ENCODE assay signal across 9 cellular contexts in genomic region chr6:108838101-108838717, GRCh38. TPM values are rescaled to one million over a fixed set of nuclear protein-coding genes. Genes with fewer than 3 reads are reported as not detected.
DNase-seq lines count a peak whose midpoint lies in the region; ATAC-seq, FAIRE-seq and TF ChIP-seq lines count a peak whose summit lies in the region.
"Had no signal": no experiment of that assay in that cellular context is flagged by ENCODE, and none has a peak within 500 bp of the region (broad histone marks: within the 10 kb centered on the region; RNA-seq: fewer than 3 reads in every experiment).

No MANE protein-coding gene starts in this region.

- H3K79me2 ChIP-seq in K562 (ENCODE audit: control insufficient read depth, insufficient read depth, low read length), result no peaks in the 10 kb centered on the region

- H3K4me3 ChIP-seq in AG10803 (ENCODE audit: low read length) (no peak overlapping the region), HUES6 (ENCODE audit: low read depth, low read length) (peak overlapping the region; percentile 47), K562 (no peak overlapping the region), left lung (no peak overlapping the region)

- FAIRE-seq in K562 (lab: Jason Lieb, UNC), result no peak

- POLR2A ChIA-PET in K562 (lab: Yijun Ruan, JAX), result interaction anchor here (0.6 kb wide), 1 partner anchor 78 kb away, joined by 3 read pairs; no protein-coding TSS in a partner anchor

- 0 out of 2 replicates have a peak overlapping the region, but pooled peaks have one; percentile 9 for H2AFZ ChIP-seq in K562 (ENCODE audit: low read depth, low read length)

- peak; percentile 56 for ATAC-seq in K562
- peak; percentile 78 for ATAC-seq in left lung
- no peak for ATAC-seq in HG03442 (IDR thresholded peaks at IDR 0.05; ENCODE audit: unreplicated experiment)
- ATAC-seq in HG02642 (IDR thresholded peaks at IDR 0.05; ENCODE audit: poor library complexity, unreplicated experiment), result no peak
- ATAC-seq in HG03139 (IDR thresholded peaks at IDR 0.05; ENCODE audit: unreplicated experiment), result no peak

- H3K9ac ChIP-seq in HUES6 (ENCODE audit: low read length) (peak overlapping the region; percentile 8), K562 (ENCODE audit: insufficient read depth in 1 of 2, low read depth in 2 of 2, low read length in 2 of 2) (peak overlapping the region in 1 of 2 experiments; percentile 39; a peak in 1 of 4 replicates)

- TF ChIP-seq RAD21 in K562 (CRISPR knock-in tag; conservative IDR thresholded peaks at IDR 0.05 in 1 of 2, IDR thresholded peaks at IDR 0.05 in 1 of 2), result peak; percentile 23 to 66; a peak in 3 of 4 replicates

- no TSS peak for BruUV-seq in K562 (replicated peaks; lab: Mats Ljungman, UMichigan)

- no peak overlapping the region for H3K27ac ChIP-seq in HUES6 (ENCODE audit: low read depth, low read length)
- no peak overlapping the region for H3K27ac ChIP-seq in K562 (ENCODE audit: extremely low read depth, low read depth, low read length)
- no peak overlapping the region for H3K27ac ChIP-seq in left lung

- 0 out of 2 replicates have a peak overlapping the region, but pooled peaks have one; percentile 12 for H3K4me2 ChIP-seq in K562 (ENCODE audit: insufficient read depth, low read length)

- DNase-seq in AG10803 (ENCODE audit: low read depth), result peak; percentile 9
- DNase-seq in K562 (ENCODE audit: extremely low read depth in 1 of 4, low spot score in 3 of 4), result peak in 1 of 4 experiments; percentile 41
- peak; percentile 69 to 81 for DNase-seq in left lung
- no peak for DNase-seq in GDM1 (lab: John Stamatoyannopoulos, UW)
- DNase-seq: NCI-H2171 had no signal

- H3K36me3 ChIP-seq in HUES6 (ENCODE audit: control insufficient read depth, insufficient read depth, low read length), result no peaks in the 10 kb centered on the region
- no peaks in the 10 kb centered on the region for H3K36me3 ChIP-seq in K562 (ENCODE audit: control insufficient read depth, insufficient read depth, low read length)
- H3K36me3 ChIP-seq in left lung, result no peaks in the 10 kb centered on the region

- in situ Hi-C loops in K562 (cut with MboI), result loop anchor here (5.0 kb wide), 1 partner anchor 296 kb away; no protein-coding TSS in a partner anchor

- TF ChIP-seq CTCF in AG10803 (conservative IDR thresholded peaks at IDR 0.05; ENCODE audit: low read length), result peak; percentile 18; the same call in 1 of the 2 replicates
- TF ChIP-seq CTCF in K562 (IDR thresholded peaks at IDR 0.05 in 2 of 3, conservative IDR thresholded peaks at IDR 0.05 in 1 of 3; ENCODE audit: insufficient read depth in 2 of 3, low read depth in 1 of 3, low read length in 3 of 3), result peak; percentile 29 to 49 (median 35); a peak in 2 of 6 replicates
- TF ChIP-seq CTCF in left lung (IDR thresholded peaks at IDR 0.05), result no peak

- H3K9me3 ChIP-seq in HUES6 (ENCODE audit: control insufficient read depth, insufficient read depth, low read depth, low read length) (no peaks in the 10 kb centered on the region), K562 (replicated peaks; ENCODE audit: control insufficient read depth, insufficient read depth, low read depth, low read length) (no peaks in the 10 kb centered on the region), left lung (no peaks in the 10 kb centered on the region)

- TF ChIP-seq EP300 in K562 (IDR thresholded peaks at IDR 0.05; ENCODE audit: low read length), result no peak

- H3K4me1 ChIP-seq in HUES6 (ENCODE audit: control insufficient read depth, insufficient read depth, low read length) (peaks cover 21% of the 10 kb centered on the region), K562 (replicated peaks in 1 of 2; ENCODE audit: control insufficient read depth in 2 of 2, insufficient read depth in 2 of 2, low read length in 2 of 2) (peaks cover 0 to 9% of the 10 kb centered on the region in 2 experiments; a peak in 4 of 5 replicates), left lung (peaks cover 0 to 32% of the 10 kb centered on the region in 2 donors)

- 22% methylated on average over 23 of the region's 24 CpGs for WGBS in K562 (ENCODE audit: insufficient coverage, low coverage, missing lambda C conversion rate)

- no peaks in the 10 kb centered on the region for H3K9me1 ChIP-seq in K562 (ENCODE audit: control insufficient read depth, insufficient read depth, low read length)

- intact Hi-C loops in K562 (cut with micrococcal nuclease), result loop anchor here (5.0 to 10.0 kb wide), 4 partner anchors 56 to 723 kb away; no protein-coding TSS in a partner anchor
- intact Hi-C loops in left lung (cut with DNase I), result no loop called here

- CTCF ChIA-PET in K562 (lab: Yijun Ruan, JAX; ENCODE audit: low intra/inter-chr PET ratio), result interaction anchor here (1.6 kb wide), 1 partner anchor 296 kb away, joined by 9 read pairs; no protein-coding TSS in a partner anchor

- H4K20me1 ChIP-seq in K562 (replicated peaks; ENCODE audit: control insufficient read depth, insufficient read depth, low read length), result no peaks in the 10 kb centered on the region

- TF ChIP-seq POLR2A in K562 (conservative IDR thresholded peaks at IDR 0.05), result no peak

- H3K27me3 ChIP-seq in HUES6 (ENCODE audit: control insufficient read depth, insufficient read depth, low read length) (peaks cover 7% of the 10 kb centered on the region), K562 (ENCODE audit: control insufficient read depth in 2 of 2, insufficient read depth in 2 of 2, low read length in 2 of 2) (peaks cover 11 to 31% of the 10 kb centered on the region in 2 experiments; a peak in 3 of 5 replicates), left lung (no peaks in the 10 kb centered on the region)

TF ChIP-seq in K562, 482 proteins besides CTCF, POLR2A, EP300 and RAD21:
- no peak for TF ChIP-seq ZNF583 (CRISPR knock-in tag; IDR thresholded peaks at IDR 0.05)
- TF ChIP-seq POLR3G (IDR thresholded peaks at IDR 0.05; ENCODE audit: extremely low read depth, insufficient read length, insufficient replicate concordance), result no peak
- TF ChIP-seq ZFPM2 (CRISPR knock-in tag; IDR thresholded peaks at IDR 0.05), result no peak
- TF ChIP-seq MCM2 (IDR thresholded peaks at IDR 0.05; ENCODE audit: low read depth), result no peak
- no peak for TF ChIP-seq TFAP4 (CRISPR knock-in tag; IDR thresholded peaks at IDR 0.05; ENCODE audit: borderline replicate concordance)
- no peak for TF ChIP-seq THRAP3 (IDR thresholded peaks at IDR 0.05; ENCODE audit: borderline replicate concordance)
- TF ChIP-seq GATA2 (CRISPR knock-in tag; IDR thresholded peaks at IDR 0.05), result no peak
- no peak for TF ChIP-seq NCOA4 (IDR thresholded peaks at IDR 0.05; ENCODE audit: partially characterized antibody)
- TF ChIP-seq LARP7 (IDR thresholded peaks at IDR 0.05), result no peak

RNA-seq across cellular contexts. Expression of gene ARMC2, which starts 10.0 kb away (rescaled TPM):
- 1.5 and 2.6 TPM in 2 replicates for total RNA-seq in K562 (2011; cell fraction: chromatin; rRNA removed; ENCODE audit: low replicate concordance)
- total RNA-seq in K562 (2011; cell fraction: nucleolus; rRNA removed), result 0.50 and 1.3 TPM in 2 replicates
- 0.92 and 1.1 TPM in 2 replicates for total RNA-seq in K562 (2011; cell fraction: nucleoplasm; rRNA removed)
- total RNA-seq in K562 (2014; rRNA removed) (0.14 and 0.69 TPM in 2 replicates), K562 (2014; rRNA removed; fragmentation: Illumina TruSeq; extraction: Trizol) (1.7 and 2.4 TPM in 2 replicates), K562 (2015; rRNA removed; fragmentation: Illumina TruSeq; extraction: Trizol) (1.2 and 1.6 TPM in 2 replicates), K562 (2021) (0.82 and 1.7 TPM in 2 replicates), left lung (1 to 10 TPM; 7.8 to 8.0 TPM)
- polyA plus RNA-seq in K562 (2011; rRNA removed) (2.9 and 3.6 TPM in 2 replicates), K562 (2014; fragmentation: Illumina TruSeq; extraction: Trizol) (2.0 and 3.0 TPM in 2 replicates), K562 (2014; fragmentation: Nextera tagmentation; extraction: Ambion mirVana) (under 1 TPM; 0.39 to 0.71 TPM), K562 (2014; rRNA removed) (0.37 and 0.69 TPM in 2 replicates)
- polyA plus RNA-seq in K562 (2011; cell fraction: cytosol; rRNA removed), result 0.99 and 1.1 TPM in 2 replicates
- 1.5 and 2.6 TPM in 2 replicates for polyA plus RNA-seq in K562 (2011; cell fraction: nucleus; rRNA removed)
- 1.0 and 1.6 TPM in 2 replicates for polyA plus RNA-seq in K562 (2012)
- 1.7 and 3.4 TPM in 2 replicates for polyA minus RNA-seq in K562 (2011; rRNA and poly(A)+ RNA removed)
- 1.0 TPM in 1 of 2 replicates, not detected in the other for polyA minus RNA-seq in K562 (2011; cell fraction: cytosol; rRNA and poly(A)+ RNA removed)
- polyA minus RNA-seq in K562 (2011; cell fraction: nucleus; rRNA and poly(A)+ RNA removed), result 0.13 and 4.0 TPM in 2 replicates

Comparison
In these comparisons a context has a peak if more than half of its experiments do, and no peak if none do; other contexts are left out.
1. CTCF ChIP-seq: peak in AG10803 (single experiment) and K562 (3 of 3); none in left lung (0 of 2).
2. ATAC-seq: peak in K562 (single experiment) and left lung (single experiment); none in HG03442 (single experiment), HG02642 (single experiment) and HG03139 (single experiment).